In the genomic region with DNA sequence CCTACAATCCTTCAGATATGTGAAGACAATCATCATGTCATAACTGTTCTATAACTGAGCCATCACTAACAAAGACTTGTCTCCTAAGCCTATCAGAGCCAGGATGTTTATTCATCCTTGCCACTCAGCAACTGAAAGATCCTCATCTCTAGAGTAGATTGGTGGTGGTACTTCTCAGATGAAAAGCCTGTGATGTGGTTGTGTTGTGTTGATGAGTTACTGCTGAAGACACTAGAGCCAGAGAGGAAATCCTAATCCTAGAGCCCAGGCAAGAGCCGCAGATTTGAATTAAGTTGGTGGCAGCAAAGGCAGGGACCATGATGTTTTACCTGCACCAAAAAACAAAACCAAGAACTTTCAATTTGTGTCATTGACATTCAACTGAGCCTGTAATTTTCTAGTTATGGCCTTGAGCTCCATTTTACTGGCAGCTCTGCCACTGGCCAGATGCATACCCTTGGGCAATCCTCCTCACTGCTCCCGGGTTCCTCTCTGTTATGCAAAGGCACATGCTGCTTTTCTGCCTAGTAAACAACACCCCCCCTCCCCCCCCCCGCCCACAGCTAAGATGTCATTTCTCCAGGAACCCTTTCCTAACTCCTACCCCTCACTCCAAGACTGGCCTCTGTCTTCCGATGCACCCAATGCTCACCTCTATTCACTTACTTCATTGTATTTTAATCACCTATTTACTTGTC, we compare ENCODE assay signal across 13 cellular contexts. TPM values are rescaled to one million over a fixed set of nuclear protein-coding genes. Genes with fewer than 3 reads are reported as not detected.
DNase-seq lines count a peak whose midpoint lies in the region; ATAC-seq and TF ChIP-seq lines count a peak whose summit lies in the region.
"Had no signal": no experiment of that assay in that cellular context is flagged by ENCODE, and none has a peak within 500 bp of the region (broad histone marks: within the 10 kb centered on the region; RNA-seq: fewer than 3 reads in every experiment).

No MANE protein-coding gene starts in this region.

- peaks cover 34% of the 10 kb centered on the region for H3K4me1 ChIP-seq in thymus (ENCODE audit: control insufficient read depth, insufficient read depth, low read length)
- peaks cover 0 to 31% of the 10 kb centered on the region in 2 donors for H3K4me1 ChIP-seq in left lung
- H3K4me1 ChIP-seq in breast epithelium: peaks cover 0 to 5% of the 10 kb centered on the region in 2 donors

- ATAC-seq in left lung (no peak), HG03378 (IDR thresholded peaks at IDR 0.05; ENCODE audit: unreplicated experiment) (no peak)
- ATAC-seq: HCT116, PC-3 had no signal

- intact Hi-C loops in left lung (cut with DNase I) (no loop called here), breast epithelium (cut with DNase I; ENCODE audit: low total_unique reads) (loop anchor here (5.0 kb wide), 1 partner anchor 976 kb away; no protein-coding TSS in a partner anchor)

- TF ChIP-seq POLR2A in breast epithelium (IDR thresholded peaks at IDR 0.05): no peak

- H3K27me3 ChIP-seq in thymus (ENCODE audit: control insufficient read depth, insufficient read depth) (no peaks in the 10 kb centered on the region), left lung (no peaks in the 10 kb centered on the region), breast epithelium (no peaks in the 10 kb centered on the region)

- H3K36me3 ChIP-seq in thymus (ENCODE audit: control insufficient read depth, insufficient read depth): no peaks in the 10 kb centered on the region
- no peaks in the 10 kb centered on the region for H3K36me3 ChIP-seq in left lung
- H3K36me3 ChIP-seq in breast epithelium: no peaks in the 10 kb centered on the region

- H3K27ac ChIP-seq in thymus (ENCODE audit: low read depth): peak overlapping the region; percentile 54
- H3K27ac ChIP-seq in left lung: no peak overlapping the region
- no peak overlapping the region for H3K27ac ChIP-seq in breast epithelium

- H3K4me3 ChIP-seq in thymus (ENCODE audit: low read length): no peak overlapping the region
- no peak overlapping the region for H3K4me3 ChIP-seq in left lung
- no peak overlapping the region for H3K4me3 ChIP-seq in breast epithelium
- H3K4me3 ChIP-seq: lung, skin epidermis had no signal

- TF ChIP-seq CTCF in left lung (IDR thresholded peaks at IDR 0.05): no peak
- no peak for TF ChIP-seq CTCF in breast epithelium (IDR thresholded peaks at IDR 0.05)

- WGBS in thymus: 77% methylated on average over 4 of the region's 4 CpGs

- H3K9me3 ChIP-seq in thymus (ENCODE audit: control insufficient read depth) (no peaks in the 10 kb centered on the region), left lung (no peaks in the 10 kb centered on the region), breast epithelium (no peaks in the 10 kb centered on the region)

- peak; percentile 15 to 42 (median 41) for DNase-seq in stimulated activated CD4-positive, alpha-beta T cell treated with anti-CD3 and anti-CD28 coated beads, Interleukin-12 subunit alpha, Interleukin-12 subunit beta, amount 100 ng/mL, for 48 hours (ENCODE audit: low read depth in 2 of 3, low spot score in 1 of 3)
- DNase-seq in stimulated activated CD4-positive, alpha-beta T cell treated with anti-CD3 and anti-CD28 coated beads, Interleukin-4, amount 100 ng/mL, for 1 hour: no peak
- peak; percentile 21 to 48 for DNase-seq in activated CD4-positive, alpha-beta T cell treated with anti-CD3 and anti-CD28 coated beads, Interleukin-2, amount 50 U/mL, for 48 hours
- DNase-seq in iPS-NIHi11 (ENCODE audit: low spot score): peak; percentile 57
- no peak for DNase-seq in left lung
- DNase-seq in breast epithelium (ENCODE audit: low spot score in 2 of 2): no peak
- DNase-seq: PC-3, T1000 had no signal

RNA-seq across cellular contexts. Expression of gene REV3L, which starts 50.2 kb away (rescaled TPM):
- 21.2 TPM for polyA plus RNA-seq in thymus
- 10 to 100 TPM; 29.3 to 35.4 TPM for total RNA-seq in left lung
- 100 to 1,000 TPM in 1 of 3 donors, 10 to 100 TPM in 2; 50.3 to 108 (median 82.3) TPM for total RNA-seq in breast epithelium

Comparison
In these comparisons a context has a peak if more than half of its experiments do, and no peak if none do; other contexts are left out.
1. DNase-seq: peak in stimulated activated CD4-positive, alpha-beta T cell treated with anti-CD3 and anti-CD28 coated beads, Interleukin-12 subunit alpha, Interleukin-12 subunit beta, amount 100 ng/mL, for 48 hours (3 of 3), activated CD4-positive, alpha-beta T cell treated with anti-CD3 and anti-CD28 coated beads, Interleukin-2, amount 50 U/mL, for 48 hours (2 of 2) and iPS-NIHi11 (single experiment); none in stimulated activated CD4-positive, alpha-beta T cell treated with anti-CD3 and anti-CD28 coated beads, Interleukin-4, amount 100 ng/mL, for 1 hour (single experiment), left lung (0 of 2) and breast epithelium (0 of 2).